ENCODE assay signal across 1 cellular context in genomic region chr6:30615958-30616810, GRCh38.
TF ChIP-seq lines count a peak whose summit lies in the region.

No MANE protein-coding gene starts in this region.

TF ChIP-seq in K562, 482 proteins besides CTCF, POLR2A, EP300 and RAD21 (continued from another document and continues in another):
- no peak for TF ChIP-seq ZNF449 (CRISPR knock-in tag; IDR thresholded peaks at IDR 0.05)
- TF ChIP-seq, protein P1, sequence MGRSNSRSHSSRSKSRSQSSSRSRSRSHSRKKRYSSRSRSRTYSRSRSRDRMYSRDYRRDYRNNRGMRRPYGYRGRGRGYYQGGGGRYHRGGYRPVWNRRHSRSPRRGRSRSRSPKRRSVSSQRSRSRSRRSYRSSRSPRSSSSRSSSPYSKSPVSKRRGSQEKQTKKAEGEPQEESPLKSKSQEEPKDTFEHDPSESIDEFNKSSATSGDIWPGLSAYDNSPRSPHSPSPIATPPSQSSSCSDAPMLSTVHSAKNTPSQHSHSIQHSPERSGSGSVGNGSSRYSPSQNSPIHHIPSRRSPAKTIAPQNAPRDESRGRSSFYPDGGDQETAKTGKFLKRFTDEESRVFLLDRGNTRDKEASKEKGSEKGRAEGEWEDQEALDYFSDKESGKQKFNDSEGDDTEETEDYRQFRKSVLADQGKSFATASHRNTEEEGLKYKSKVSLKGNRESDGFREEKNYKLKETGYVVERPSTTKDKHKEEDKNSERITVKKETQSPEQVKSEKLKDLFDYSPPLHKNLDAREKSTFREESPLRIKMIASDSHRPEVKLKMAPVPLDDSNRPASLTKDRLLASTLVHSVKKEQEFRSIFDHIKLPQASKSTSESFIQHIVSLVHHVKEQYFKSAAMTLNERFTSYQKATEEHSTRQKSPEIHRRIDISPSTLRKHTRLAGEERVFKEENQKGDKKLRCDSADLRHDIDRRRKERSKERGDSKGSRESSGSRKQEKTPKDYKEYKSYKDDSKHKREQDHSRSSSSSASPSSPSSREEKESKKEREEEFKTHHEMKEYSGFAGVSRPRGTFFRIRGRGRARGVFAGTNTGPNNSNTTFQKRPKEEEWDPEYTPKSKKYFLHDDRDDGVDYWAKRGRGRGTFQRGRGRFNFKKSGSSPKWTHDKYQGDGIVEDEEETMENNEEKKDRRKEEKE (IDR thresholded peaks at IDR 0.05; ENCODE audit: borderline replicate concordance in 1 of 2, control insufficient read depth in 1 of 2, low read depth in 2 of 2, low read length in 1 of 2), result peak in 1 of 2 experiments; percentile 65; a peak in 2 of 4 replicates
- TF ChIP-seq ESRRB (CRISPR knock-in tag; IDR thresholded peaks at IDR 0.05; ENCODE audit: borderline replicate concordance), result 0 out of 2 replicates have a peak, but pooled peaks have one; percentile 48
- no peak for TF ChIP-seq DACH1 (IDR thresholded peaks at IDR 0.05; ENCODE audit: partially characterized antibody)
- no peak for TF ChIP-seq ZNF76 (CRISPR knock-in tag; IDR thresholded peaks at IDR 0.05; ENCODE audit: borderline replicate concordance)
- TF ChIP-seq FUS (optimal IDR thresholded peaks at IDR 0.05; ENCODE audit: low read depth, low read length), result no peak
- TF ChIP-seq ATF4 (CRISPR knock-in tag; IDR thresholded peaks at IDR 0.05), result peak; percentile 43; the same call in 1 of the 2 replicates
- no peak for TF ChIP-seq BDP1 (IDR thresholded peaks at IDR 0.05; ENCODE audit: insufficient read depth, insufficient read length)
- TF ChIP-seq MLX (CRISPR knock-in tag; conservative IDR thresholded peaks at IDR 0.05), result no peak
- TF ChIP-seq EWSR1 (IDR thresholded peaks at IDR 0.05; ENCODE audit: borderline replicate concordance, low read depth, partially characterized antibody), result peak; percentile 10
- TF ChIP-seq HSF4 (CRISPR knock-in tag; IDR thresholded peaks at IDR 0.05; ENCODE audit: borderline replicate concordance), result no peak
- no peak for TF ChIP-seq NFYB (IDR thresholded peaks at IDR 0.05; ENCODE audit: extremely low read depth, insufficient read length)
- TF ChIP-seq ZNF232 (CRISPR knock-in tag; IDR thresholded peaks at IDR 0.05), result no peak
- TF ChIP-seq RFX7 (CRISPR knock-in tag; IDR thresholded peaks at IDR 0.05), result 0 out of 2 replicates have a peak, but pooled peaks have one; percentile 6
- TF ChIP-seq FOXJ3 (CRISPR knock-in tag; IDR thresholded peaks at IDR 0.05), result no peak
- no peak; the same call in 1 of the 2 replicates for TF ChIP-seq FOSL1 (tag; conservative IDR thresholded peaks at IDR 0.05)
- peak; percentile 39 for TF ChIP-seq SIRT6 (IDR thresholded peaks at IDR 0.05; ENCODE audit: low read depth, low read length)
- no peak for TF ChIP-seq E2F3 (CRISPR knock-in tag; IDR thresholded peaks at IDR 0.05)
- no peak for TF ChIP-seq ETV1 (tag; conservative IDR thresholded peaks at IDR 0.05; ENCODE audit: low read depth)
- TF ChIP-seq CUX1 (CRISPR knock-in tag; IDR thresholded peaks at IDR 0.05), result no peak
- no peak for TF ChIP-seq ATF6 (CRISPR knock-in tag; IDR thresholded peaks at IDR 0.05)
- no peak for TF ChIP-seq REST (CRISPR knock-in tag; IDR thresholded peaks at IDR 0.05; ENCODE audit: low read depth)
- TF ChIP-seq CEBPB (tag; IDR thresholded peaks at IDR 0.05), result no peak
- TF ChIP-seq, protein P2, sequence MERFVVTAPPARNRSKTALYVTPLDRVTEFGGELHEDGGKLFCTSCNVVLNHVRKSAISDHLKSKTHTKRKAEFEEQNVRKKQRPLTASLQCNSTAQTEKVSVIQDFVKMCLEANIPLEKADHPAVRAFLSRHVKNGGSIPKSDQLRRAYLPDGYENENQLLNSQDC (CRISPR knock-in tag; IDR thresholded peaks at IDR 0.05), result no peak
- no peak for TF ChIP-seq ZNF165 (CRISPR knock-in tag; IDR thresholded peaks at IDR 0.05; ENCODE audit: borderline replicate concordance)
- TF ChIP-seq ZNF239 (CRISPR knock-in tag; IDR thresholded peaks at IDR 0.05), result no peak
- TF ChIP-seq U2AF2 (optimal IDR thresholded peaks at IDR 0.05; ENCODE audit: low read depth, low read length), result no peak
- peak; percentile 42; the same call in 1 of the 2 replicates for TF ChIP-seq TFAP4 (CRISPR knock-in tag; IDR thresholded peaks at IDR 0.05; ENCODE audit: borderline replicate concordance)
- no peak for TF ChIP-seq ZNF77 (CRISPR knock-in tag; IDR thresholded peaks at IDR 0.05)
- no peak; the same call in 1 of the 2 replicates for TF ChIP-seq PTTG1 (tag; IDR thresholded peaks at IDR 0.05; ENCODE audit: low read depth)
- TF ChIP-seq FOXA3 (CRISPR knock-in tag; conservative IDR thresholded peaks at IDR 0.05 in 1 of 2, IDR thresholded peaks at IDR 0.05 in 1 of 2), result no peak
- no peak for TF ChIP-seq KDM4B (IDR thresholded peaks at IDR 0.05; ENCODE audit: borderline replicate concordance in 2 of 2, low read depth in 1 of 2)
- no peak; the same call in 1 of the 2 replicates for TF ChIP-seq HDAC2 (IDR thresholded peaks at IDR 0.05)
- no peak for TF ChIP-seq ZNF785 (CRISPR knock-in tag; IDR thresholded peaks at IDR 0.05)
- TF ChIP-seq USF1 (CRISPR knock-in tag; IDR thresholded peaks at IDR 0.05), result no peak
- TF ChIP-seq TSC22D4 (tag; IDR thresholded peaks at IDR 0.05), result no peak
- TF ChIP-seq TEAD2 (tag; IDR thresholded peaks at IDR 0.05), result no peak
- no peak for TF ChIP-seq PRPF4 (IDR thresholded peaks at IDR 0.05; ENCODE audit: insufficient read depth, low read depth, low read length, poor library complexity, severe bottlenecking)
- TF ChIP-seq TAF9B (IDR thresholded peaks at IDR 0.05; ENCODE audit: partially characterized antibody), result no peak
- TF ChIP-seq ATF2 (CRISPR knock-in tag; IDR thresholded peaks at IDR 0.05), result no peak
- no peak for TF ChIP-seq RUNX1 (IDR thresholded peaks at IDR 0.05; ENCODE audit: low read depth)
- TF ChIP-seq C11orf30 (IDR thresholded peaks at IDR 0.05; ENCODE audit: low read depth), result peak; percentile 98
- no peak for TF ChIP-seq TFAM (CRISPR knock-in tag; conservative IDR thresholded peaks at IDR 0.05)
